ENCODE assay signal across 9 cellular contexts in the genomic region with DNA sequence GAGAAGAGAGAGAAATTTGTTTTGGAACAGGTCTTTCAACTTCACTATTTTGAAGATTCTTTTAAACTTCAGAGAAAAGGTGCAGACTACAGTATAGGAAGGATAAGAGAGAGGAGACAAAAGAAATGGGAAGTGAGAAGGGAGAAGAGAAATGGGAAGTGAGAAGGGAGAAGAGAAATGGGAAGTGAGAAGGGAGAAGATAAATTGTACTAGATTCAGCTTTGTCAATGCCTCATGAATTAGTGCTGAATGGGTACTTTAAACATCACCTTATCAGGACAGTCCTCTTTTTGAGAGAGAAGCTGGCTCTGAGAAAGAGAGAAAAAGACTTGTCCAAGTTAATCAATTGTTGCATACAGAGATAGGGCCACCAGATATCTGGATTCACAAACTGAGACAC. TPM values are rescaled to one million over a fixed set of nuclear protein-coding genes. Genes with fewer than 3 reads are reported as not detected.
DNase-seq lines count a peak whose midpoint lies in the region; ATAC-seq, FAIRE-seq and TF ChIP-seq lines count a peak whose summit lies in the region.
"Had no signal": no experiment of that assay in that cellular context is flagged by ENCODE, and none has a peak within 500 bp of the region (broad histone marks: within the 10 kb centered on the region; RNA-seq: fewer than 3 reads in every experiment).

No MANE protein-coding gene starts in this region.

- H3K4me2 ChIP-seq in GM12878 (ENCODE audit: control insufficient read depth, insufficient read depth) = peak overlapping the region; percentile 76

- FAIRE-seq in GM12878 (lab: Jason Lieb, UNC) = peak; percentile 68
- no peak for FAIRE-seq in HTR-8/SVneo (lab: Jason Lieb, UNC)
- FAIRE-seq: islet of Langerhans had no signal

- ATAC-seq in GM18498 (IDR thresholded peaks at IDR 0.05; ENCODE audit: unreplicated experiment) (peak; percentile 35), HG03025 (IDR thresholded peaks at IDR 0.05; ENCODE audit: low FRiP score, unreplicated experiment) (peak; percentile 43), GM12878 (peak; percentile 19)

- TF ChIP-seq RAD21 in GM12878 (IDR thresholded peaks at IDR 0.05; ENCODE audit: insufficient read depth, low read depth, low read length) = 0 out of 2 replicates have a peak, but pooled peaks have one; percentile 1

- no peak overlapping the region for H2AFZ ChIP-seq in GM12878 (ENCODE audit: control insufficient read depth, low read depth, low read length)

- TF ChIP-seq POLR2A in GM12878 (IDR thresholded peaks at IDR 0.05; ENCODE audit: low read depth, low read length) = no peak

- in situ Hi-C loops in GM12878 (cut with MboI) = no loop called here

- RAD21 ChIA-PET in GM12878 (lab: Charles Lee; ENCODE audit: unreplicated experiment) = interaction anchor here (0.6 to 4.0 kb wide), 15 partner anchors 8 to 152 kb away, joined by 3 to 18 read pairs (median 5); no protein-coding TSS in a partner anchor

- H3K4me3 ChIP-seq in GM12878 (peak overlapping the region; percentile 63), muscle layer of duodenum (ENCODE audit: low read depth in 1 of 2, low read length in 2 of 2) (peak overlapping the region; percentile 67 to 80)

- DNase-seq in GM12878 (ENCODE audit: low read depth, low spot score) = no peak
- DNase-seq in COLO668 (lab: John Stamatoyannopoulos, UW; ENCODE audit: unreplicated experiment) = no peak
- no peak for DNase-seq in NCI-H2081 treated with DMSO at 0.1 percent for 48 hours (lab: John Stamatoyannopoulos, UW)
- no peak for DNase-seq in HTR-8/SVneo (ENCODE audit: insufficient read length, low spot score)
- DNase-seq in inferior parietal cortex (ENCODE audit: extremely low spot score) = no peak

- H3K36me3 ChIP-seq in GM12878 (ENCODE audit: control insufficient read depth in 2 of 2, insufficient read depth in 2 of 2, low read length in 1 of 2) (no peaks in the 10 kb centered on the region), muscle layer of duodenum (ENCODE audit: control insufficient read depth in 1 of 2, insufficient read depth in 2 of 2, low read length in 2 of 2) (no peaks in the 10 kb centered on the region)

- intact Hi-C loops in GM12878 (cut with micrococcal nuclease; ENCODE audit: unreplicated experiment) = loop anchor here (2.0 to 5.0 kb wide), 2 partner anchors 78 to 103 kb away; no protein-coding TSS in a partner anchor

- H3K27me3 ChIP-seq in GM12878 (replicated peaks in 1 of 2; ENCODE audit: control insufficient read depth in 2 of 2, insufficient read depth in 2 of 2, low read length in 1 of 2) (peaks cover 2 to 3% of the 10 kb centered on the region in 2 experiments; a peak in 3 of 4 replicates), muscle layer of duodenum (ENCODE audit: low read depth, low read length) (no peaks in the 10 kb centered on the region)

- peaks cover 15% of the 10 kb centered on the region for H3K79me2 ChIP-seq in GM12878 (ENCODE audit: control insufficient read depth, insufficient read depth, low read length)

- no peak for TF ChIP-seq CTCF in GM12878 (IDR thresholded peaks at IDR 0.05 in 2 of 3, conservative IDR thresholded peaks at IDR 0.05 in 1 of 3; ENCODE audit: control insufficient read depth in 2 of 3, extremely low read depth in 1 of 3, insufficient read depth in 1 of 3, low read depth in 3 of 3, low read length in 3 of 3)

- no peaks in the 10 kb centered on the region; the same call in 1 of the 2 replicates for H4K20me1 ChIP-seq in GM12878 (ENCODE audit: control insufficient read depth, insufficient read depth)

- H3K27ac ChIP-seq in GM12878 (ENCODE audit: control insufficient read depth, insufficient read depth) = peak overlapping the region; percentile 24; the same call in 1 of the 2 replicates
- peak overlapping the region; percentile 59 for H3K27ac ChIP-seq in muscle layer of duodenum (ENCODE audit: low read length)

- CTCF ChIA-PET in GM12878 (lab: Yijun Ruan, JAX) = interaction anchor here (0.8 to 1.7 kb wide), 8 partner anchors 14 to 153 kb away, joined by 3 to 8 read pairs (median 4); no protein-coding TSS in a partner anchor

- H3K9ac ChIP-seq in GM12878 (ENCODE audit: control insufficient read depth, insufficient read depth, low read length) = peak overlapping the region; percentile 51; the same call in 1 of the 2 replicates

- SMC1A ChIA-PET in GM12878 (lab: Charles Lee; ENCODE audit: uncharacterized antibody, unreplicated experiment) = interaction anchor here (0.8 to 6.0 kb wide), 11 partner anchors 9 to 199 kb away, joined by 3 to 42 read pairs (median 6); no protein-coding TSS in a partner anchor

- POLR2A ChIA-PET in GM12878 (lab: Charles Lee) = interaction anchor here (0.9 to 1.8 kb wide), 4 partner anchors 11 to 18 kb away, joined by 3 to 6 read pairs (median 4); no protein-coding TSS in a partner anchor

- H3K9me3 ChIP-seq in GM12878 (replicated peaks; ENCODE audit: control insufficient read depth, insufficient read depth, low read length) (no peaks in the 10 kb centered on the region), muscle layer of duodenum (ENCODE audit: control insufficient read depth in 1 of 2, low read length in 2 of 2) (no peaks in the 10 kb centered on the region)

- no TSS peak for BruUV-seq in GM12878 (replicated peaks; lab: Mats Ljungman, UMichigan)

- peak in 1 of 2 experiments; percentile 62; a peak in 1 of 4 replicates for TF ChIP-seq EP300 in GM12878 (IDR thresholded peaks at IDR 0.05; ENCODE audit: borderline replicate concordance in 1 of 2, control insufficient read depth in 1 of 2, low read depth in 2 of 2, low read length in 2 of 2)

- H3K4me1 ChIP-seq in GM12878 (ENCODE audit: control insufficient read depth, insufficient read depth, low read length) (peaks cover 4% of the 10 kb centered on the region; the same call in 1 of the 2 replicates), muscle layer of duodenum (ENCODE audit: control insufficient read depth in 1 of 2, insufficient read depth in 2 of 2, low read length in 2 of 2) (peaks cover 0 to 10% of the 10 kb centered on the region in 2 donors)

TF ChIP-seq in GM12878, 131 proteins besides CTCF, POLR2A, EP300 and RAD21 (continues in another document):
- TF ChIP-seq CREM (IDR thresholded peaks at IDR 0.05; ENCODE audit: low read depth) (0 out of 2 replicates have a peak, but pooled peaks have one; percentile 40), GATAD2B (conservative IDR thresholded peaks at IDR 0.05; ENCODE audit: low read depth) (no peak), MYC (IDR thresholded peaks at IDR 0.05; ENCODE audit: insufficient read depth, insufficient read length, insufficient replicate concordance, low read length, severe bottlenecking) (no peak), ETV6 (conservative IDR thresholded peaks at IDR 0.05 in 1 of 2, IDR thresholded peaks at IDR 0.05 in 1 of 2; ENCODE audit: borderline replicate concordance in 1 of 2, low read depth in 1 of 2) (peak in 1 of 2 experiments; percentile 58; a peak in 1 of 4 replicates), KDM1A (IDR thresholded peaks at IDR 0.05; ENCODE audit: borderline replicate concordance) (no peak)
- TF ChIP-seq, protein P1, sequence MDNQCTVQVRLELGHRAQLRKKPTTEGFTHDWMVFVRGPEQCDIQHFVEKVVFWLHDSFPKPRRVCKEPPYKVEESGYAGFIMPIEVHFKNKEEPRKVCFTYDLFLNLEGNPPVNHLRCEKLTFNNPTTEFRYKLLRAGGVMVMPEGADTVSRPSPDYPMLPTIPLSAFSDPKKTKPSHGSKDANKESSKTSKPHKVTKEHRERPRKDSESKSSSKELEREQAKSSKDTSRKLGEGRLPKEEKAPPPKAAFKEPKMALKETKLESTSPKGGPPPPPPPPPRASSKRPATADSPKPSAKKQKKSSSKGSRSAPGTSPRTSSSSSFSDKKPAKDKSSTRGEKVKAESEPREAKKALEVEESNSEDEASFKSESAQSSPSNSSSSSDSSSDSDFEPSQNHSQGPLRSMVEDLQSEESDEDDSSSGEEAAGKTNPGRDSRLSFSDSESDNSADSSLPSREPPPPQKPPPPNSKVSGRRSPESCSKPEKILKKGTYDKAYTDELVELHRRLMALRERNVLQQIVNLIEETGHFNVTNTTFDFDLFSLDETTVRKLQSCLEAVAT (IDR thresholded peaks at IDR 0.05) = no peak
- TF ChIP-seq, protein P2, sequence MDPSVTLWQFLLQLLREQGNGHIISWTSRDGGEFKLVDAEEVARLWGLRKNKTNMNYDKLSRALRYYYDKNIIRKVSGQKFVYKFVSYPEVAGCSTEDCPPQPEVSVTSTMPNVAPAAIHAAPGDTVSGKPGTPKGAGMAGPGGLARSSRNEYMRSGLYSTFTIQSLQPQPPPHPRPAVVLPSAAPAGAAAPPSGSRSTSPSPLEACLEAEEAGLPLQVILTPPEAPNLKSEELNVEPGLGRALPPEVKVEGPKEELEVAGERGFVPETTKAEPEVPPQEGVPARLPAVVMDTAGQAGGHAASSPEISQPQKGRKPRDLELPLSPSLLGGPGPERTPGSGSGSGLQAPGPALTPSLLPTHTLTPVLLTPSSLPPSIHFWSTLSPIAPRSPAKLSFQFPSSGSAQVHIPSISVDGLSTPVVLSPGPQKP (IDR thresholded peaks at IDR 0.05; ENCODE audit: low read depth, low read length) = no peak
- TF ChIP-seq, protein P3, sequence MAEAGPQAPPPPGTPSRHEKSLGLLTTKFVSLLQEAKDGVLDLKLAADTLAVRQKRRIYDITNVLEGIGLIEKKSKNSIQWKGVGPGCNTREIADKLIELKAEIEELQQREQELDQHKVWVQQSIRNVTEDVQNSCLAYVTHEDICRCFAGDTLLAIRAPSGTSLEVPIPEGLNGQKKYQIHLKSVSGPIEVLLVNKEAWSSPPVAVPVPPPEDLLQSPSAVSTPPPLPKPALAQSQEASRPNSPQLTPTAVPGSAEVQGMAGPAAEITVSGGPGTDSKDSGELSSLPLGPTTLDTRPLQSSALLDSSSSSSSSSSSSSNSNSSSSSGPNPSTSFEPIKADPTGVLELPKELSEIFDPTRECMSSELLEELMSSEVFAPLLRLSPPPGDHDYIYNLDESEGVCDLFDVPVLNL (IDR thresholded peaks at IDR 0.05; ENCODE audit: low read depth, low read length) = no peak

RNA-seq across cellular contexts. Expression of a gene that starts 1.0 kb away (rescaled TPM):
- total RNA-seq in GM12878 (2013; cell fraction: nucleolus; rRNA removed) = 161 and 165 TPM in 2 replicates
- total RNA-seq in GM12878 (2014; rRNA removed) (88.8 and 95.5 TPM in 2 replicates), GM12878 (2014; rRNA removed; fragmentation: Illumina TruSeq; extraction: Trizol) (87.3 and 91.7 TPM in 2 replicates), GM12878 (2021) (68.3 and 69.4 TPM in 2 replicates)
- polyA plus RNA-seq in GM12878 (2011; ENCODE audit: low read depth) = 29.2 TPM
- polyA plus RNA-seq in GM12878 (2011; rRNA removed) (63.1 and 88.6 TPM in 2 replicates), GM12878 (2014; fragmentation: Illumina TruSeq; extraction: Trizol) (84.9 and 116 TPM in 2 replicates), GM12878 (2014; fragmentation: Nextera tagmentation; extraction: Ambion mirVana) (10 to 100 TPM; 27.0 to 36.7 TPM), GM12878 (2014; rRNA removed) (69.3 and 83.6 TPM in 2 replicates), GM12878 (2016; fragmentation: Nextera tagmentation; extraction: Ambion mirVana) (10 to 100 TPM; 82.7 to 97.6 TPM)
- polyA plus RNA-seq in GM12878 (2011; cell fraction: cytosol; rRNA removed) = 34.7 and 48.4 TPM in 2 replicates
- 36.0 and 43.6 TPM in 2 replicates for polyA plus RNA-seq in GM12878 (2011; cell fraction: nucleus; rRNA removed)
- polyA plus RNA-seq in GM12878 (2012) = 41.4 and 41.6 TPM in 2 replicates
- 46.6 and 62.8 TPM in 2 replicates for polyA minus RNA-seq in GM12878 (2011; rRNA and poly(A)+ RNA removed)
- polyA minus RNA-seq in GM12878 (2011; cell fraction: cytosol; rRNA and poly(A)+ RNA removed) = 16.6 and 23.6 TPM in 2 replicates
- polyA minus RNA-seq in GM12878 (2011; cell fraction: nucleus; rRNA and poly(A)+ RNA removed) = 48.7 and 60.0 TPM in 2 replicates
